In genomic region chr11:123111465-123111864, GRCh38 we compare ENCODE assay signal across 8 cellular contexts. TPM values are rescaled to one million over a fixed set of nuclear protein-coding genes. Genes with fewer than 3 reads are reported as not detected.
DNase-seq lines count a peak whose midpoint lies in the region; ATAC-seq, FAIRE-seq and TF ChIP-seq lines count a peak whose summit lies in the region.

No MANE protein-coding gene starts in this region.

- H3K36me3 Mint-ChIP-seq in MCF 10A (ENCODE audit: insufficient read depth, unreplicated experiment) = peaks cover 24% of the 10 kb centered on the region

- H3K27ac ChIP-seq in testis = no peak overlapping the region

- no peak overlapping the region for H3K4me3 Mint-ChIP-seq in MCF 10A (ENCODE audit: unreplicated experiment)

- intact Hi-C loops in MCF 10A (cut with micrococcal nuclease) = loop anchor here (1.0 to 5.0 kb wide), 3 partner anchors 46 to 136 kb away; partner anchors contain the start of gene CLMP
- intact Hi-C loops in testis (cut with DNase I; ENCODE audit: low total_unique reads) = no loop called here

- FAIRE-seq in H54 (lab: Jason Lieb, UNC) (peak; percentile 45), islet of Langerhans (lab: Jason Lieb, UNC) (peak; percentile 53)

- peaks cover 5% of the 10 kb centered on the region for H3K4me1 Mint-ChIP-seq in MCF 10A (ENCODE audit: insufficient read depth, unreplicated experiment)

- no peaks in the 10 kb centered on the region for H3K9me3 ChIP-seq in testis

- POLR2A ChIA-PET in BJ (lab: Charles Lee) (no interaction called here), MCF 10A (lab: Yijun Ruan, JAX) (interaction anchor here (0.7 to 3.1 kb wide), 10 partner anchors 11 to 150 kb away, joined by 3 to 25 read pairs (median 4); partner anchors contain the start of gene CLMP)

- no peak for DNase-seq in BJ (ENCODE audit: low read depth)
- peak; percentile 15 for DNase-seq in H54 (ENCODE audit: insufficient read length, low spot score)
- DNase-seq in NCI-H526 (lab: John Stamatoyannopoulos, UW) = peak; percentile 56 to 94
- DNase-seq in MCF 10A (ENCODE audit: unreplicated experiment) = peak; percentile 73
- no peak for DNase-seq in testis

- no peaks in the 10 kb centered on the region; the same call in none of the 2 replicates for H3K36me3 ChIP-seq in BJ (ENCODE audit: control insufficient read depth, insufficient read depth, low read length)
- H3K36me3 ChIP-seq in testis (ENCODE audit: low read depth, missing control alignments) = no peaks in the 10 kb centered on the region

- H3K27me3 Mint-ChIP-seq in MCF 10A (ENCODE audit: insufficient read depth, unreplicated experiment) = no peaks in the 10 kb centered on the region

- no peak for TF ChIP-seq POLR2A in H54 (IDR thresholded peaks at IDR 0.05; ENCODE audit: low read depth, low read length)
- TF ChIP-seq POLR2A in testis (IDR thresholded peaks at IDR 0.05) = no peak

- no peak for ATAC-seq in HG03354 (IDR thresholded peaks at IDR 0.05; ENCODE audit: poor library complexity, severe bottlenecking, unreplicated experiment)
- ATAC-seq in HG03175 (IDR thresholded peaks at IDR 0.05; ENCODE audit: unreplicated experiment) = no peak

- TSS peak; percentile 27 for BruUV-seq in MCF 10A (replicated peaks; lab: Mats Ljungman, UMichigan)

- CTCF ChIA-PET in BJ (lab: Yijun Ruan, JAX) (interaction anchor here (0.6 to 7.1 kb wide), 35 partner anchors 8 to 296 kb away, joined by 3 to 96 read pairs (median 4); no protein-coding TSS in a partner anchor), MCF 10A (lab: Yijun Ruan, JAX) (interaction anchor here (0.6 to 20.2 kb wide), 41 partner anchors 9 to 591 kb away, joined by 3 to 487 read pairs (median 5); no protein-coding TSS in a partner anchor)

- TF ChIP-seq CTCF in BJ (IDR thresholded peaks at IDR 0.05; ENCODE audit: insufficient read depth, low read depth, low read length) (peak; percentile 68), MCF 10A (IDR thresholded peaks at IDR 0.05; ENCODE audit: unreplicated experiment) (peak; percentile 68), testis (IDR thresholded peaks at IDR 0.05) (peak; percentile 80 to 83 (median 81))

- no peaks in the 10 kb centered on the region for H3K4me1 ChIP-seq in testis

- H3K27me3 ChIP-seq in BJ (ENCODE audit: control insufficient read depth, insufficient read depth, low read length) (no peaks in the 10 kb centered on the region), testis (no peaks in the 10 kb centered on the region)

- 67% methylated on average over 4 of the region's 4 CpGs for WGBS in testis, 2 donors

- H3K4me3 ChIP-seq in BJ (ENCODE audit: low read depth, low read length) (no peak overlapping the region), testis (no peak overlapping the region)

- peak overlapping the region; percentile 42 for H3K27ac Mint-ChIP-seq in MCF 10A (ENCODE audit: low read depth, unreplicated experiment)

- no peaks in the 10 kb centered on the region for H3K9me3 Mint-ChIP-seq in MCF 10A (ENCODE audit: unreplicated experiment)

RNA-seq across cellular contexts. Expression of gene HSPA8, which starts 49.5 kb away (rescaled TPM):
- polyA plus RNA-seq in BJ (2011; rRNA removed) (2,832 and 2,841 TPM in 2 replicates), testis (ENCODE audit: insufficient read depth, low read depth, low replicate concordance) (1,106 TPM)
- polyA minus RNA-seq in BJ (2011; rRNA and poly(A)+ RNA removed) = 1,125 and 1,657 TPM in 2 replicates
- total RNA-seq in MCF 10A (2022) (443 and 568 TPM in 2 replicates), testis (1,000 to 10,000 TPM in 1 of 2 donors, 100 to 1,000 TPM in 1; 863 to 1,081 TPM)

Comparison
In these comparisons a context has a peak if more than half of its experiments do, and no peak if none do; other contexts are left out.
1. DNase-seq: peak in H54 (single experiment), NCI-H526 (2 of 2) and MCF 10A (single experiment); none in BJ (single experiment) and testis (single experiment).
2. Peak in every context shown above with its lines, with median percentiles within 50 percentile points of each other: CTCF ChIP-seq.